Comparison of ENCODE assay signal across 14 cellular contexts in the genomic region with DNA sequence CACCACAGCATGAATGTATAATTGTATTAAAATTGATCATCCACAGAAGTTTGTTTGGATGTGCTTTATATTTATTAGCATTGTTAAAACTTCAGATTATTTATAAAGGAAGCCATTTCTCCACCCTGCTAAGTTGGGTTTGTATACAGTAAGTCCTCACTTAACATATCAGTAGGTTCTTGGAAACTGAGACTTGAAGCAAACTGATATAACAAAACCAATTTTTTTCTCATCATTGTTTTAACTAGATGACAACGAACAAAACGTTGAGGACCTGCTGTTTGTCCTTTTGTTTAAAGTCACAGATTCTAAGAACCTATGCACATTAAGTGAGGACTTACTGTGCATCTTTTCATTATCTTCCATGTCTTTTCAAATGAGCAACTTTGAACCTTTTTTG.
"Had no signal": no experiment of that assay in that cellular context is flagged by ENCODE, and none has a peak within 500 bp of the region (broad histone marks: within the 10 kb centered on the region; RNA-seq: fewer than 3 reads in every experiment).

No MANE protein-coding gene starts in this region.

- H3K27me3 ChIP-seq: brain microvascular endothelial cell, dorsolateral prefrontal cortex, sigmoid colon, testis, upper lobe of right lung had no signal

- ATAC-seq: psoas muscle; stimulated activated naive CD8-positive, alpha-beta T cell treated with anti-CD3 and anti-CD28 coated beads, Interleukin-15, Interleukin-2, amounts not matched to agents 100 U/mL and 50 U/mL, for 24 hours; upper lobe of right lung had no signal

- H3K27ac Mint-ChIP-seq: nephron had no signal

- H3K9me3 Mint-ChIP-seq: nephron had no signal

- H3K4me3 Mint-ChIP-seq: nephron had no signal

- H3K4me3 ChIP-seq: dorsolateral prefrontal cortex, psoas muscle, sigmoid colon, testis, upper lobe of right lung had no signal

- DNase-seq: activated CD8-positive, alpha-beta memory T cell treated with anti-CD3 and anti-CD28 coated beads for 24 hours; activated naive CD4-positive, alpha-beta T cell treated with anti-CD3 and anti-CD28 coated beads, Interleukin-2, amount 50 U/mL, for 16 hours; brain microvascular endothelial cell; dorsolateral prefrontal cortex; foreskin melanocyte; head of caudate nucleus; psoas muscle; sigmoid colon; stimulated activated CD4-positive, alpha-beta T cell treated with anti-CD3 and anti-CD28 coated beads, Interleukin-12 subunit alpha, Interleukin-12 subunit beta, amount 100 ng/mL, for 4 hours; stimulated activated naive CD8-positive, alpha-beta T cell treated with anti-CD3 and anti-CD28 coated beads, Interleukin-15, Interleukin-2, amounts not matched to agents 100 U/mL and 50 U/mL, for 24 hours; T-helper 9 cell; testis; upper lobe of right lung had no signal

- H3K27ac ChIP-seq: brain microvascular endothelial cell, psoas muscle, sigmoid colon, testis, upper lobe of right lung had no signal

- H3K9me3 ChIP-seq: psoas muscle, sigmoid colon, testis, upper lobe of right lung had no signal

- H3K4me1 ChIP-seq: psoas muscle, upper lobe of right lung had no signal
